9 cellular contexts compared by ENCODE assay signal in genomic region chr5:80140496-80140895, GRCh38.
DNase-seq lines count a peak whose midpoint lies in the region; ATAC-seq lines count a peak whose summit lies in the region.
"Had no signal": no experiment of that assay in that cellular context is flagged by ENCODE, and none has a peak within 500 bp of the region (broad histone marks: within the 10 kb centered on the region; RNA-seq: fewer than 3 reads in every experiment).

No MANE protein-coding gene starts in this region.

- H3K27me3 ChIP-seq in muscle layer of colon (ENCODE audit: control insufficient read depth in 1 of 2, insufficient read depth in 2 of 2, low read length in 2 of 2): no peaks in the 10 kb centered on the region

- H3K4me1 ChIP-seq in muscle layer of colon (ENCODE audit: insufficient read depth, low read length): peaks cover 38% of the 10 kb centered on the region

- POLR2A ChIA-PET in T-cell (lab: Charles Lee): interaction anchor here (0.5 to 0.8 kb wide), 4 partner anchors 13 to 115 kb away, joined by 3 to 5 read pairs (median 4); partner anchors contain the start of gene SERINC5 (in 1 of the 2)

- H3K36me3 Mint-ChIP-seq in T-cell: peaks cover 49% of the 10 kb centered on the region
- H3K36me3 Mint-ChIP-seq in stimulated activated naive CD8-positive, alpha-beta T cell treated with anti-CD3 and anti-CD28 coated beads, Interleukin-15, Interleukin-2, amounts not matched to agents 100 ng/mL and 50 ng/mL, for 24 hours (ENCODE audit: low read depth): peaks cover 22% of the 10 kb centered on the region

- CTCF ChIA-PET in T-cell (lab: Charles Lee): interaction anchor here (0.6 to 1.2 kb wide), 8 partner anchors 12 to 216 kb away, joined by 3 to 7 read pairs (median 4); no protein-coding TSS in a partner anchor

- peak overlapping the region; percentile 94 to 96 for H3K27ac Mint-ChIP-seq in T-cell
- peak overlapping the region; percentile 83 for H3K27ac Mint-ChIP-seq in stimulated activated naive CD8-positive, alpha-beta T cell treated with anti-CD3 and anti-CD28 coated beads, Interleukin-15, Interleukin-2, amounts not matched to agents 100 ng/mL and 50 ng/mL, for 24 hours

- DNase-seq in T-cell (peak in 1 of 34 experiments; percentile 48), HUDEP-2 (lab: John Stamatoyannopoulos, UW; ENCODE audit: unreplicated experiment in 76 of 76) (no peak), D341Med (ENCODE audit: low spot score) (no peak), DMS153 (lab: John Stamatoyannopoulos, UW) (no peak), NCI-H82 treated with DMSO at 0.1 percent for 48 hours (lab: John Stamatoyannopoulos, UW; ENCODE audit: unreplicated experiment) (no peak)
- peak; percentile 40 for DNase-seq in activated T-helper 9 cell treated with anti-CD3 and anti-CD28 coated beads, Interleukin-2, amount 50 U/mL, for 16 hours (ENCODE audit: low read depth)
- DNase-seq: NCI-H2171 had no signal

- H3K4me3 Mint-ChIP-seq in T-cell: peak overlapping the region in 2 of 3 donors; percentile 34 to 43
- H3K4me3 Mint-ChIP-seq in stimulated activated naive CD8-positive, alpha-beta T cell treated with anti-CD3 and anti-CD28 coated beads, Interleukin-15, Interleukin-2, amounts not matched to agents 100 ng/mL and 50 ng/mL, for 24 hours: peak overlapping the region; percentile 65

- H3K4me1 Mint-ChIP-seq in T-cell: peaks cover 85 to 91% (median 87%) of the 10 kb centered on the region in 3 donors
- peaks cover 72% of the 10 kb centered on the region for H3K4me1 Mint-ChIP-seq in stimulated activated naive CD8-positive, alpha-beta T cell treated with anti-CD3 and anti-CD28 coated beads, Interleukin-15, Interleukin-2, amounts not matched to agents 100 ng/mL and 50 ng/mL, for 24 hours (ENCODE audit: low read depth)

- H3K9ac ChIP-seq in muscle layer of colon (ENCODE audit: low read length): no peak overlapping the region

- ATAC-seq in T-cell (replicated peaks in 1 of 4): no peak

- no peaks in the 10 kb centered on the region for H3K9me3 Mint-ChIP-seq in T-cell
- no peaks in the 10 kb centered on the region for H3K9me3 Mint-ChIP-seq in stimulated activated naive CD8-positive, alpha-beta T cell treated with anti-CD3 and anti-CD28 coated beads, Interleukin-15, Interleukin-2, amounts not matched to agents 100 ng/mL and 50 ng/mL, for 24 hours

- H3K36me3 ChIP-seq in muscle layer of colon (ENCODE audit: insufficient read depth, low read length): peaks cover 7% of the 10 kb centered on the region

- no peaks in the 10 kb centered on the region for H3K9me3 ChIP-seq in muscle layer of colon (ENCODE audit: low read length)

- H3K4me3 ChIP-seq in muscle layer of colon (ENCODE audit: low read depth in 1 of 2, low read length in 2 of 2): no peak overlapping the region

- H3K27ac ChIP-seq in muscle layer of colon (ENCODE audit: low read depth, low read length): peak overlapping the region; percentile 75

- H3K27me3 Mint-ChIP-seq in T-cell: no peaks in the 10 kb centered on the region
- H3K27me3 Mint-ChIP-seq in stimulated activated naive CD8-positive, alpha-beta T cell treated with anti-CD3 and anti-CD28 coated beads, Interleukin-15, Interleukin-2, amounts not matched to agents 100 ng/mL and 50 ng/mL, for 24 hours: no peaks in the 10 kb centered on the region
